In genomic region chr5:56669534-56670483, GRCh38 we compare ENCODE assay signal across 8 cellular contexts.
A peak's percentile ranks its signal among the peaks of the same experiment; 100 is the strongest.
DNase-seq lines count a peak whose midpoint lies in the region; ATAC-seq lines count a peak whose summit lies in the region.

No MANE protein-coding gene starts in this region.

- peak overlapping the region; percentile 94 for H3K27ac Mint-ChIP-seq in activated naive CD4-positive, alpha-beta T cell treated with anti-CD3 and anti-CD28 coated beads, Interleukin-2, amount 10 ng/mL, durations not matched to agents 7 days and 5 days

- peaks cover 20% of the 10 kb centered on the region for H3K9me3 Mint-ChIP-seq in activated naive CD4-positive, alpha-beta T cell treated with anti-CD3 and anti-CD28 coated beads, Interleukin-2, amount 10 ng/mL, durations not matched to agents 7 days and 5 days

- peak; percentile 14 for DNase-seq in activated gamma-delta T cell treated with Interleukin-2 at 50 U/mL for 16 hours
- DNase-seq in activated gamma-delta T cell (lab: John Stamatoyannopoulos, UW) = no peak
- peak; percentile 72 for DNase-seq in NCI-H69 (lab: John Stamatoyannopoulos, UW)
- peak; percentile 74 for DNase-seq in activated naive CD4-positive, alpha-beta T cell treated with anti-CD3 and anti-CD28 coated beads, Interleukin-2, amount 10 ng/mL, durations not matched to agents 7 days and 5 days
- DNase-seq in iPS-NIHi7 (ENCODE audit: extremely low spot score) = peak; percentile 49
- DNase-seq in stimulated activated CD8-positive, alpha-beta memory T cell treated with anti-CD3 and anti-CD28 coated beads, Interleukin-4, amount 100 ng/mL, for 24 hours (ENCODE audit: low read depth) = peak; percentile 5
- no peak for DNase-seq in NCI-H82 treated with DMSO at 0.1 percent for 48 hours (lab: John Stamatoyannopoulos, UW; ENCODE audit: unreplicated experiment)

- H3K27me3 Mint-ChIP-seq in activated naive CD4-positive, alpha-beta T cell treated with anti-CD3 and anti-CD28 coated beads, Interleukin-2, amount 10 ng/mL, durations not matched to agents 7 days and 5 days = peaks cover 12% of the 10 kb centered on the region

- H3K4me3 Mint-ChIP-seq in activated naive CD4-positive, alpha-beta T cell treated with anti-CD3 and anti-CD28 coated beads, Interleukin-2, amount 10 ng/mL, durations not matched to agents 7 days and 5 days = peak overlapping the region; percentile 10

- peak; percentile 96 for ATAC-seq in HG03060 (IDR thresholded peaks at IDR 0.05; ENCODE audit: low read depth, unreplicated experiment)

- CTCF ChIA-PET in activated naive CD4-positive, alpha-beta T cell treated with anti-CD3 and anti-CD28 coated beads, Interleukin-2, amount 10 ng/mL, durations not matched to agents 7 days and 5 days (lab: Charles Lee) = interaction anchor here (0.6 to 1.8 kb wide), 15 partner anchors 12 to 400 kb away, joined by 3 to 6 read pairs (median 3); no protein-coding TSS in a partner anchor

- H3K4me1 Mint-ChIP-seq in activated naive CD4-positive, alpha-beta T cell treated with anti-CD3 and anti-CD28 coated beads, Interleukin-2, amount 10 ng/mL, durations not matched to agents 7 days and 5 days = peaks cover 69% of the 10 kb centered on the region

- peaks cover 38% of the 10 kb centered on the region for H3K36me3 Mint-ChIP-seq in activated naive CD4-positive, alpha-beta T cell treated with anti-CD3 and anti-CD28 coated beads, Interleukin-2, amount 10 ng/mL, durations not matched to agents 7 days and 5 days

Comparison
In these comparisons a context has a peak if more than half of its experiments do, and no peak if none do; other contexts are left out.
1. DNase-seq: peak in activated gamma-delta T cell treated with Interleukin-2 at 50 U/mL for 16 hours (single experiment), NCI-H69 (single experiment), activated naive CD4-positive, alpha-beta T cell treated with anti-CD3 and anti-CD28 coated beads, Interleukin-2, amount 10 ng/mL, durations not matched to agents 7 days and 5 days (single experiment), iPS-NIHi7 (single experiment) and stimulated activated CD8-positive, alpha-beta memory T cell treated with anti-CD3 and anti-CD28 coated beads, Interleukin-4, amount 100 ng/mL, for 24 hours (single experiment); none in activated gamma-delta T cell (single experiment) and NCI-H82 treated with DMSO at 0.1 percent for 48 hours (single experiment).